Comparison of ENCODE assay signal across 15 cellular contexts in genomic region chr4:184280104-184280503, GRCh38.
A peak's percentile ranks its signal among the peaks of the same experiment; 100 is the strongest.
DNase-seq lines count a peak whose midpoint lies in the region; ATAC-seq, FAIRE-seq and TF ChIP-seq lines count a peak whose summit lies in the region.
"Had no signal": no experiment of that assay in that cellular context is flagged by ENCODE, and none has a peak within 500 bp of the region (broad histone marks: within the 10 kb centered on the region; RNA-seq: fewer than 3 reads in every experiment).

No MANE protein-coding gene starts in this region.

- no peak for ATAC-seq in HG03521 (IDR thresholded peaks at IDR 0.05; ENCODE audit: unreplicated experiment)
- ATAC-seq: gastrocnemius medialis had no signal

- H3K4me1 Mint-ChIP-seq in dendritic cell treated with granulocyte-macrophage colony-stimulating factor and Interleukin-4, amounts not matched to agents 40 ng/mL and 50 ng/mL, for 4 days (ENCODE audit: low read depth), result peaks cover 43% of the 10 kb centered on the region

- no peaks in the 10 kb centered on the region for H3K36me3 ChIP-seq in MG63
- H3K36me3 ChIP-seq: colonic mucosa, gastrocnemius medialis, suprapubic skin had no signal

- no peak overlapping the region for H3K4me3 ChIP-seq in MG63
- H3K4me3 ChIP-seq: colonic mucosa, gastrocnemius medialis, suprapubic skin had no signal

- DNase-seq in CD1c-positive myeloid dendritic cell (ENCODE audit: extremely low spot score), result peak; percentile 50
- DNase-seq in GM12891 (ENCODE audit: insufficient read length, low spot score), result no peak
- peak; percentile 18 for DNase-seq in OCI-M1 (lab: John Stamatoyannopoulos, UW)
- no peak for DNase-seq in midbrain (lab: John Stamatoyannopoulos, UW)
- no peak for DNase-seq in MG63
- DNase-seq: colonic mucosa, DMS153, gastrocnemius medialis, Kasumi-1, NCI-H187 treated with DMSO at 0.1 percent for 48 hours, NCI-H524, SW 1271 had no signal

- peak overlapping the region; percentile 58 for H3K27ac Mint-ChIP-seq in dendritic cell treated with granulocyte-macrophage colony-stimulating factor and Interleukin-4, amounts not matched to agents 40 ng/mL and 50 ng/mL, for 4 days

- H3K9me3 Mint-ChIP-seq in dendritic cell treated with granulocyte-macrophage colony-stimulating factor and Interleukin-4, amounts not matched to agents 40 ng/mL and 50 ng/mL, for 4 days, result peaks cover 20% of the 10 kb centered on the region

- no peaks in the 10 kb centered on the region for H3K9me3 ChIP-seq in MG63
- H3K9me3 ChIP-seq: colonic mucosa, gastrocnemius medialis, suprapubic skin had no signal

- no peak overlapping the region for H3K4me3 Mint-ChIP-seq in dendritic cell treated with granulocyte-macrophage colony-stimulating factor and Interleukin-4, amounts not matched to agents 40 ng/mL and 50 ng/mL, for 4 days

- intact Hi-C loops in dendritic cell treated with granulocyte-macrophage colony-stimulating factor and Interleukin-4, amounts not matched to agents 40 ng/mL and 50 ng/mL, for 4 days (cut with micrococcal nuclease), result no loop called here

- H3K36me3 Mint-ChIP-seq in dendritic cell treated with granulocyte-macrophage colony-stimulating factor and Interleukin-4, amounts not matched to agents 40 ng/mL and 50 ng/mL, for 4 days (ENCODE audit: low read depth), result peaks cover 7% of the 10 kb centered on the region

- no peaks in the 10 kb centered on the region for H3K27me3 ChIP-seq in MG63
- H3K27me3 ChIP-seq: colonic mucosa, gastrocnemius medialis, suprapubic skin had no signal

- H3K27me3 Mint-ChIP-seq in dendritic cell treated with granulocyte-macrophage colony-stimulating factor and Interleukin-4, amounts not matched to agents 40 ng/mL and 50 ng/mL, for 4 days, result no peaks in the 10 kb centered on the region

- peak; percentile 5 for FAIRE-seq in GM12891 (lab: Jason Lieb, UNC)

- no peak for TF ChIP-seq POLR2A in GM12891 (IDR thresholded peaks at IDR 0.05; ENCODE audit: low read depth, low read length)

TF ChIP-seq in GM12891, 5 proteins besides CTCF, POLR2A, EP300 and RAD21:
- peak; percentile 52; the same call in 1 of the 2 replicates for TF ChIP-seq POLR2AphosphoS5 (IDR thresholded peaks at IDR 0.05; ENCODE audit: low read depth, low read length)
- no peak for TF ChIP-seq SPI1 (IDR thresholded peaks at IDR 0.05; ENCODE audit: low read depth, low read length)

Comparison
In these comparisons a context has a peak if more than half of its experiments do, and no peak if none do; other contexts are left out.
1. DNase-seq: peak in CD1c-positive myeloid dendritic cell (single experiment) and OCI-M1 (single experiment); none in GM12891 (single experiment), midbrain (single experiment) and MG63 (single experiment).